ENCODE assay signal across 16 cellular contexts in genomic region chr7:138468244-138469123, GRCh38. TPM values are rescaled to one million over a fixed set of nuclear protein-coding genes. Genes with fewer than 3 reads are reported as not detected.
A peak's percentile ranks its signal among the peaks of the same experiment; 100 is the strongest.
DNase-seq lines count a peak whose midpoint lies in the region; ATAC-seq, FAIRE-seq and TF ChIP-seq lines count a peak whose summit lies in the region.
"Had no signal": no experiment of that assay in that cellular context is flagged by ENCODE, and none has a peak within 500 bp of the region (broad histone marks: within the 10 kb centered on the region; RNA-seq: fewer than 3 reads in every experiment).

No MANE protein-coding gene starts in this region.

- ATAC-seq in heart left ventricle (peak; percentile 89 to 95 (median 93)), HG02884 (IDR thresholded peaks at IDR 0.05; ENCODE audit: unreplicated experiment) (no peak)
- ATAC-seq: activated naive CD4-positive, alpha-beta T cell treated with anti-CD3 and anti-CD28 coated beads, Interleukin-2, amount 50 U/mL, for 72 hours had no signal

- H3K4me3 Mint-ChIP-seq in neural progenitor cell (no peak overlapping the region), HFFc6 (no peak overlapping the region)

- no peak for TF ChIP-seq POLR2A in heart left ventricle (IDR thresholded peaks at IDR 0.05)

- H3K27ac ChIP-seq in heart left ventricle (peak overlapping the region in 2 of 12 donors; percentile 20 to 30), neural progenitor cell (peak overlapping the region; percentile 22)
- H3K27ac ChIP-seq: colonic mucosa, esophagus squamous epithelium, upper lobe of left lung had no signal

- peaks cover 100% of the 10 kb centered on the region for H3K79me2 ChIP-seq in neural progenitor cell (ENCODE audit: low read depth)

- no peaks in the 10 kb centered on the region for H3K36me3 ChIP-seq in heart left ventricle
- H3K36me3 ChIP-seq in neural progenitor cell = peaks cover 8% of the 10 kb centered on the region
- H3K36me3 ChIP-seq: colonic mucosa, esophagus squamous epithelium, upper lobe of left lung had no signal

- H3K4me1 Mint-ChIP-seq in neural progenitor cell (peaks cover 1% of the 10 kb centered on the region), HFFc6 (ENCODE audit: low read depth) (peaks cover 10% of the 10 kb centered on the region)

- H3K27ac Mint-ChIP-seq in neural progenitor cell (no peak overlapping the region), HFFc6 (no peak overlapping the region)
- H3K27ac Mint-ChIP-seq: activated naive CD4-positive, alpha-beta T cell treated with anti-CD3 and anti-CD28 coated beads, Interleukin-2, amount 50 U/mL, for 72 hours had no signal

- H3F3A ChIP-seq in neural progenitor cell (ENCODE audit: low read depth) = peaks cover 30% of the 10 kb centered on the region

- 65 to 73% (median 68%) methylated on average over 5 of the region's 5 CpGs for WGBS in heart left ventricle, 4 donors

- no peak overlapping the region for H3K9ac ChIP-seq in neural progenitor cell

- H4K20me1 ChIP-seq in neural progenitor cell (ENCODE audit: low read depth) = peaks cover 100% of the 10 kb centered on the region

- peaks cover 76% of the 10 kb centered on the region for H3K9me3 Mint-ChIP-seq in neural progenitor cell
- no peaks in the 10 kb centered on the region for H3K9me3 Mint-ChIP-seq in HFFc6
- H3K9me3 Mint-ChIP-seq: activated naive CD4-positive, alpha-beta T cell treated with anti-CD3 and anti-CD28 coated beads, Interleukin-2, amount 50 U/mL, for 72 hours; naive B cell had no signal

- peak overlapping the region; percentile 5 for H3K4me2 ChIP-seq in neural progenitor cell

- peaks cover 12% of the 10 kb centered on the region for H3K27me3 Mint-ChIP-seq in neural progenitor cell (ENCODE audit: insufficient read depth, low read depth)
- no peaks in the 10 kb centered on the region; the same call in 1 of the 2 replicates for H3K27me3 Mint-ChIP-seq in HFFc6 (ENCODE audit: insufficient read depth)
- H3K27me3 Mint-ChIP-seq: naive B cell had no signal

- H3K36me3 Mint-ChIP-seq in neural progenitor cell = peaks cover 75% of the 10 kb centered on the region
- H3K36me3 Mint-ChIP-seq in HFFc6 (ENCODE audit: low read depth) = 0 out of 2 replicates have a peak, but pooled peaks cover under 1% of the 10 kb centered on the region
- H3K36me3 Mint-ChIP-seq: naive B cell had no signal

- H3K4me1 ChIP-seq in heart left ventricle = peaks cover 0 to 42% (median 19%) of the 10 kb centered on the region in 12 donors
- H3K4me1 ChIP-seq in neural progenitor cell = peaks cover 36% of the 10 kb centered on the region
- H3K4me1 ChIP-seq: colonic mucosa had no signal

- H3K27me3 ChIP-seq in heart left ventricle (no peaks in the 10 kb centered on the region), neural progenitor cell (no peaks in the 10 kb centered on the region)
- H3K27me3 ChIP-seq: colonic mucosa, esophagus squamous epithelium, upper lobe of left lung had no signal

- no peak for FAIRE-seq in RCC 7860 (lab: Jason Lieb, UNC)

- H2AFZ ChIP-seq in neural progenitor cell (replicated peaks) = no peak overlapping the region

- DNase-seq in AG08396 (ENCODE audit: low spot score) = peak; percentile 22
- DNase-seq in NCI-H82 (lab: John Stamatoyannopoulos, UW) = peak; percentile 79
- peak in 4 of 5 donors; percentile 38 to 74 (median 56) for DNase-seq in heart left ventricle
- no peak for DNase-seq in neural progenitor cell (ENCODE audit: low spot score)
- no peak for DNase-seq in NCI-H1417 treated with DMSO at 0.1 percent for 48 hours (lab: John Stamatoyannopoulos, UW)
- DNase-seq in RCC 7860 (ENCODE audit: low spot score) = no peak
- no peak for DNase-seq in HFFc6
- DNase-seq: colonic mucosa; esophagus squamous epithelium; Kasumi-1; naive B cell; NCI-H187 treated with DMSO at 0.1 percent for 48 hours; NK-92 treated with Interleukin-12 subunit alpha and Interleukin-12 subunit beta, amount 100 ng/mL, for 24 hours; upper lobe of left lung had no signal

- intact Hi-C loops in heart left ventricle (cut with DNase I) = loop anchor here in 3 of 10 donors (10.0 kb wide), 3 partner anchors 46 to 86 kb away; no protein-coding TSS in a partner anchor

- no peak for TF ChIP-seq CTCF in heart left ventricle (IDR thresholded peaks at IDR 0.05)
- TF ChIP-seq CTCF in neural progenitor cell (IDR thresholded peaks at IDR 0.05) = no peak
- TF ChIP-seq CTCF in HFFc6 (IDR thresholded peaks at IDR 0.05) = no peak

- H3K9me3 ChIP-seq in heart left ventricle (no peaks in the 10 kb centered on the region), neural progenitor cell (ENCODE audit: low read depth) (no peaks in the 10 kb centered on the region)
- H3K9me3 ChIP-seq: colonic mucosa, esophagus squamous epithelium, upper lobe of left lung had no signal

- H3K4me3 ChIP-seq in heart left ventricle = no peak overlapping the region
- H3K4me3 ChIP-seq in neural progenitor cell = peak overlapping the region; percentile 2
- H3K4me3 ChIP-seq: colonic mucosa, esophagus squamous epithelium, upper lobe of left lung had no signal

RNA-seq across cellular contexts. Expression of gene TRIM24, which starts 8.4 kb away (rescaled TPM):
- total RNA-seq in heart left ventricle = 10 to 100 TPM; 14.8 to 27.2 (median 17.5) TPM
- polyA plus RNA-seq in heart left ventricle = 10 to 100 TPM in 1 of 2 donors, 1 to 10 TPM in 1; 9.0 to 11.5 TPM
- 101 and 116 TPM in 2 replicates for total RNA-seq in neural progenitor cell (ENCODE audit: low replicate concordance)
- total RNA-seq in HFFc6 (2021; fragmentation: NEBNext Ultra II Directional; extraction: Animal tissue kit (Norgen Biotek cat#: 25700)) = 10 to 100 TPM in 3 of 6 experiments, 1 to 10 TPM in 3; 7.9 to 11.2 (median 9.9) TPM

Comparison
In these comparisons a context has a peak if more than half of its experiments do, and no peak if none do; other contexts are left out.
1. DNase-seq: peak in AG08396 (single experiment), NCI-H82 (single experiment) and heart left ventricle (4 of 5); none in neural progenitor cell (single experiment), NCI-H1417 treated with DMSO at 0.1 percent for 48 hours (single experiment), RCC 7860 (single experiment) and HFFc6 (single experiment).